In genomic region chr2:205686231-205687017, GRCh38 we compare ENCODE assay signal across 9 cellular contexts. TPM values are rescaled to one million over a fixed set of nuclear protein-coding genes. Genes with fewer than 3 reads are reported as not detected.
DNase-seq lines count a peak whose midpoint lies in the region; TF ChIP-seq lines count a peak whose summit lies in the region.
"Had no signal": no experiment of that assay in that cellular context is flagged by ENCODE, and none has a peak within 500 bp of the region (broad histone marks: within the 10 kb centered on the region; RNA-seq: fewer than 3 reads in every experiment).

No MANE protein-coding gene starts in this region.

- no peaks in the 10 kb centered on the region for H3K9me3 ChIP-seq in mononuclear cell (ENCODE audit: low read depth, low read length)

- H3K27me3 ChIP-seq in mononuclear cell (ENCODE audit: insufficient read depth, low read length): peaks cover 73% of the 10 kb centered on the region

- peak overlapping the region; percentile 77 for H3K4me3 ChIP-seq in coronary artery
- peak overlapping the region; percentile 12 for H3K4me3 ChIP-seq in mononuclear cell (ENCODE audit: low read length)

- peaks cover 38% of the 10 kb centered on the region for H3K4me1 ChIP-seq in mononuclear cell (ENCODE audit: insufficient read depth, low read length)

- peak overlapping the region; percentile 76 to 93 for H3K27ac ChIP-seq in coronary artery

- peak; percentile 31 for DNase-seq in stimulated activated CD4-positive, alpha-beta T cell treated with anti-CD3 and anti-CD28 coated beads, Interleukin-15, amount 100 ng/mL, for 24 hours
- no peak for DNase-seq in stimulated activated CD4-positive, alpha-beta T cell treated with anti-CD3 and anti-CD28 coated beads, Interleukin-4, amount 100 ng/mL, for 24 hours
- DNase-seq in coronary artery (ENCODE audit: low spot score): no peak
- DNase-seq in NCI-H2107 (lab: John Stamatoyannopoulos, UW): no peak
- no peak for DNase-seq in SW480 (ENCODE audit: low spot score)
- DNase-seq in cortex of kidney (lab: John Stamatoyannopoulos, UW): no peak
- no peak for DNase-seq in kidney tubule cell (ENCODE audit: low spot score)
- DNase-seq: NCI-H1436 had no signal

- TF ChIP-seq CTCF in coronary artery (IDR thresholded peaks at IDR 0.05): no peak

RNA-seq across cellular contexts. Expression of gene NRP2, which starts 4.1 kb away (rescaled TPM):
- 7.5 TPM for total RNA-seq in mononuclear cell
